19 cellular contexts compared by ENCODE assay signal in genomic region chr5:146906803-146907202, GRCh38. TPM values are rescaled to one million over a fixed set of nuclear protein-coding genes. Genes with fewer than 3 reads are reported as not detected.
DNase-seq lines count a peak whose midpoint lies in the region; ATAC-seq, FAIRE-seq and TF ChIP-seq lines count a peak whose summit lies in the region.
"Had no signal": no experiment of that assay in that cellular context is flagged by ENCODE, and none has a peak within 500 bp of the region (broad histone marks: within the 10 kb centered on the region; RNA-seq: fewer than 3 reads in every experiment).

No MANE protein-coding gene starts in this region.

- CTCF ChIA-PET in activated CD8-positive, alpha-beta T cell treated with anti-CD3 and anti-CD28 coated beads for 36 hours (lab: Charles Lee): interaction anchor here (1.2 to 1.3 kb wide), 2 partner anchors 16 to 357 kb away, joined by 3 to 4 read pairs; no protein-coding TSS in a partner anchor
- CTCF ChIA-PET in activated CD8-positive, alpha-beta T cell treated with anti-CD3 and anti-CD28 coated beads, Interleukin-2, amount 10 ng/mL, durations not matched to agents 7 days and 5 days (lab: Charles Lee): interaction anchor here (1.5 kb wide), 1 partner anchor 373 kb away, joined by 3 read pairs; no protein-coding TSS in a partner anchor
- CTCF ChIA-PET in HepG2 (lab: Yijun Ruan, JAX; ENCODE audit: low intra/inter-chr PET ratio, low total read pairs): no interaction called here

- H3K27me3 ChIP-seq in NT2/D1 (ENCODE audit: insufficient read depth, insufficient read length): no peaks in the 10 kb centered on the region
- H3K27me3 ChIP-seq in HepG2 (ENCODE audit: control insufficient read depth in 1 of 2, insufficient read depth in 2 of 2, low read length in 2 of 2): no peaks in the 10 kb centered on the region
- H3K27me3 ChIP-seq: ovary, upper lobe of left lung had no signal

- no peak overlapping the region for H2AFZ ChIP-seq in HepG2 (ENCODE audit: low read length)

- no peak for TF ChIP-seq RAD21 in HepG2 (CRISPR knock-in tag; IDR thresholded peaks at IDR 0.05)

- TF ChIP-seq POLR2A in HepG2 (IDR thresholded peaks at IDR 0.05; ENCODE audit: insufficient read depth in 1 of 2, low read depth in 2 of 2, low read length in 2 of 2): no peak

- H3K36me3 ChIP-seq in NT2/D1 (ENCODE audit: insufficient read depth, insufficient read length, low read length) (no peaks in the 10 kb centered on the region), HepG2 (replicated peaks in 1 of 2; ENCODE audit: control insufficient read depth in 1 of 2, insufficient read depth in 2 of 2, low read length in 2 of 2) (no peaks in the 10 kb centered on the region)
- H3K36me3 ChIP-seq: ovary, upper lobe of left lung had no signal

- H4K20me1 ChIP-seq in HepG2 (ENCODE audit: insufficient read depth, low read length): no peaks in the 10 kb centered on the region

- no peaks in the 10 kb centered on the region for H3K36me3 Mint-ChIP-seq in activated CD8-positive, alpha-beta T cell treated with anti-CD3 and anti-CD28 coated beads for 36 hours (ENCODE audit: low read depth)
- no peaks in the 10 kb centered on the region for H3K36me3 Mint-ChIP-seq in activated CD8-positive, alpha-beta T cell treated with anti-CD3 and anti-CD28 coated beads, Interleukin-2, amount 10 ng/mL, durations not matched to agents 7 days and 5 days (ENCODE audit: low read depth)
- H3K36me3 Mint-ChIP-seq: activated naive CD8-positive, alpha-beta T cell treated with anti-CD3 and anti-CD28 coated beads for 36 hours had no signal

- no peak for ATAC-seq in activated CD8-positive, alpha-beta T cell treated with anti-CD3 and anti-CD28 coated beads for 36 hours
- no peak for ATAC-seq in activated CD8-positive, alpha-beta T cell treated with anti-CD3 and anti-CD28 coated beads, Interleukin-2, amount 10 ng/mL, durations not matched to agents 7 days and 5 days
- ATAC-seq in GM19324 (IDR thresholded peaks at IDR 0.05; ENCODE audit: low FRiP score, unreplicated experiment): no peak
- no peak for ATAC-seq in HepG2
- ATAC-seq: esophagus mucosa had no signal

- no peak for FAIRE-seq in HepG2 (lab: Jason Lieb, UNC)
- FAIRE-seq: GM18507 had no signal

- in situ Hi-C loops in HepG2 (cut with HindIII; ENCODE audit: extremely low pct_ligation_motif_present, low pct_unique_long_range_greater_than_20kb): no loop called here

- 47% methylated on average over 5 of the region's 5 CpGs for WGBS in HepG2 (ENCODE audit: low lambda C conversion rate)

- BruUV-seq in HepG2 (replicated peaks; lab: Mats Ljungman, UMichigan): no TSS peak

- intact Hi-C loops in activated CD8-positive, alpha-beta T cell treated with anti-CD3 and anti-CD28 coated beads for 36 hours (cut with micrococcal nuclease): no loop called here
- intact Hi-C loops in HepG2 (cut with micrococcal nuclease; ENCODE audit: unreplicated experiment): no loop called here

- no peak overlapping the region for H3K4me2 ChIP-seq in HepG2 (ENCODE audit: low read depth, low read length)

- POLR2A ChIA-PET in activated CD8-positive, alpha-beta T cell treated with anti-CD3 and anti-CD28 coated beads for 36 hours (lab: Charles Lee): no interaction called here
- POLR2A ChIA-PET in activated CD8-positive, alpha-beta T cell treated with anti-CD3 and anti-CD28 coated beads, Interleukin-2, amount 10 ng/mL, durations not matched to agents 7 days and 5 days (lab: Charles Lee): no interaction called here
- POLR2A ChIA-PET in HepG2 (lab: Yijun Ruan, JAX): no interaction called here

- H3K27me3 Mint-ChIP-seq in activated CD8-positive, alpha-beta T cell treated with anti-CD3 and anti-CD28 coated beads for 36 hours: no peaks in the 10 kb centered on the region
- H3K27me3 Mint-ChIP-seq in activated CD8-positive, alpha-beta T cell treated with anti-CD3 and anti-CD28 coated beads, Interleukin-2, amount 10 ng/mL, durations not matched to agents 7 days and 5 days (ENCODE audit: low read depth): peaks cover 4% of the 10 kb centered on the region
- H3K27me3 Mint-ChIP-seq: activated naive CD8-positive, alpha-beta T cell treated with anti-CD3 and anti-CD28 coated beads for 36 hours had no signal

- DNase-seq in activated CD8-positive, alpha-beta T cell treated with anti-CD3 and anti-CD28 coated beads for 36 hours: peak; percentile 4
- DNase-seq in activated CD8-positive, alpha-beta T cell treated with anti-CD3 and anti-CD28 coated beads, Interleukin-2, amount 10 ng/mL, durations not matched to agents 7 days and 5 days: no peak
- DNase-seq in NT2/D1 (ENCODE audit: low read depth, low spot score) (peak; percentile 20), fibroblast of pulmonary artery (ENCODE audit: low read depth) (peak; percentile 39), RKO (ENCODE audit: low spot score) (no peak), NCI-H524 treated with DMSO at 0.1 percent for 48 hours (lab: John Stamatoyannopoulos, UW) (no peak), HepG2 (ENCODE audit: low spot score) (no peak)
- DNase-seq: activated naive CD8-positive, alpha-beta T cell treated with anti-CD3 and anti-CD28 coated beads for 36 hours; cerebellar nuclear complex; HFFc6; mesenchymal stem cell; NCI-H1417 treated with DMSO at 0.1 percent for 48 hours; NCI-H774; ovary; upper lobe of left lung had no signal

- H3K9me3 Mint-ChIP-seq in activated CD8-positive, alpha-beta T cell treated with anti-CD3 and anti-CD28 coated beads for 36 hours: no peaks in the 10 kb centered on the region
- H3K9me3 Mint-ChIP-seq in activated CD8-positive, alpha-beta T cell treated with anti-CD3 and anti-CD28 coated beads, Interleukin-2, amount 10 ng/mL, durations not matched to agents 7 days and 5 days (ENCODE audit: insufficient read depth): no peaks in the 10 kb centered on the region
- H3K9me3 Mint-ChIP-seq: activated naive CD8-positive, alpha-beta T cell treated with anti-CD3 and anti-CD28 coated beads for 36 hours had no signal

- TF ChIP-seq CTCF in activated CD8-positive, alpha-beta T cell treated with anti-CD3 and anti-CD28 coated beads for 36 hours (IDR thresholded peaks at IDR 0.05): no peak
- TF ChIP-seq CTCF in fibroblast of pulmonary artery (IDR thresholded peaks at IDR 0.05; ENCODE audit: low read length, missing control alignments) (peak; percentile 5), HepG2 (CRISPR knock-in tag; IDR thresholded peaks at IDR 0.05) (no peak)

- no peak for TF ChIP-seq EP300 in HepG2 (IDR thresholded peaks at IDR 0.05; ENCODE audit: low read depth in 2 of 2, low read length in 2 of 2)
- no peak for TF ChIP-seq EP300 in HepG2 (CRISPR knock-in tag; IDR thresholded peaks at IDR 0.05; ENCODE audit: borderline replicate concordance)

- H3K79me2 ChIP-seq in HepG2 (ENCODE audit: insufficient read depth, low read length): no peaks in the 10 kb centered on the region

- H3K9ac ChIP-seq in NT2/D1 (ENCODE audit: insufficient read length, low read depth) (no peak overlapping the region), HepG2 (ENCODE audit: insufficient read depth, low read depth, low read length) (no peak overlapping the region)

- no peak overlapping the region for H3K4me3 Mint-ChIP-seq in activated CD8-positive, alpha-beta T cell treated with anti-CD3 and anti-CD28 coated beads for 36 hours
- no peak overlapping the region for H3K4me3 Mint-ChIP-seq in activated CD8-positive, alpha-beta T cell treated with anti-CD3 and anti-CD28 coated beads, Interleukin-2, amount 10 ng/mL, durations not matched to agents 7 days and 5 days
- H3K4me3 Mint-ChIP-seq: activated naive CD8-positive, alpha-beta T cell treated with anti-CD3 and anti-CD28 coated beads for 36 hours; HFFc6 had no signal

- H3K9me3 ChIP-seq in NT2/D1 (ENCODE audit: insufficient read depth, low read length): no peaks in the 10 kb centered on the region
- no peaks in the 10 kb centered on the region for H3K9me3 ChIP-seq in HepG2 (ENCODE audit: low read length)
- H3K9me3 ChIP-seq: ovary, upper lobe of left lung had no signal

- no peak overlapping the region for H3K27ac ChIP-seq in HepG2 (ENCODE audit: extremely low read length, insufficient read depth, low read length)
- H3K27ac ChIP-seq: ovary, upper lobe of left lung had no signal

- no peaks in the 10 kb centered on the region for H3K4me1 ChIP-seq in NT2/D1 (ENCODE audit: insufficient read depth, insufficient read length)
- H3K4me1 ChIP-seq in HepG2 (ENCODE audit: insufficient read depth, low read length): no peaks in the 10 kb centered on the region
- H3K4me1 ChIP-seq: upper lobe of left lung had no signal

- H3K4me3 ChIP-seq in NT2/D1 (ENCODE audit: insufficient read length, low read depth) (no peak overlapping the region), fibroblast of pulmonary artery (replicated peaks; ENCODE audit: low read depth, low read length) (no peak overlapping the region), HepG2 (replicated peaks in 1 of 3; ENCODE audit: insufficient read depth in 1 of 3, low read depth in 2 of 3, low read length in 3 of 3) (no peak overlapping the region)
- H3K4me3 ChIP-seq: ovary, upper lobe of left lung had no signal

- H3K27ac Mint-ChIP-seq in activated CD8-positive, alpha-beta T cell treated with anti-CD3 and anti-CD28 coated beads for 36 hours: no peak overlapping the region
- H3K27ac Mint-ChIP-seq in activated CD8-positive, alpha-beta T cell treated with anti-CD3 and anti-CD28 coated beads, Interleukin-2, amount 10 ng/mL, durations not matched to agents 7 days and 5 days: no peak overlapping the region
- H3K27ac Mint-ChIP-seq: activated naive CD8-positive, alpha-beta T cell treated with anti-CD3 and anti-CD28 coated beads for 36 hours; HFFc6 had no signal

- peaks cover 2% of the 10 kb centered on the region for H3K4me1 Mint-ChIP-seq in activated CD8-positive, alpha-beta T cell treated with anti-CD3 and anti-CD28 coated beads for 36 hours (ENCODE audit: low read depth)
- no peaks in the 10 kb centered on the region for H3K4me1 Mint-ChIP-seq in activated CD8-positive, alpha-beta T cell treated with anti-CD3 and anti-CD28 coated beads, Interleukin-2, amount 10 ng/mL, durations not matched to agents 7 days and 5 days (ENCODE audit: low read depth)
- H3K4me1 Mint-ChIP-seq: activated naive CD8-positive, alpha-beta T cell treated with anti-CD3 and anti-CD28 coated beads for 36 hours had no signal

RNA-seq across cellular contexts. Expression of gene PPP2R2B, which starts 28.2 kb away (rescaled TPM):
- under 1 TPM; 0.56 to 0.65 TPM for total RNA-seq in activated CD8-positive, alpha-beta T cell treated with anti-CD3 and anti-CD28 coated beads for 36 hours
- 1 to 10 TPM; 2.0 to 3.0 TPM for total RNA-seq in activated CD8-positive, alpha-beta T cell treated with anti-CD3 and anti-CD28 coated beads, Interleukin-2, amount 10 ng/mL, durations not matched to agents 7 days and 5 days
- total RNA-seq in HepG2 (2016; rRNA removed; fragmentation: Illumina TruSeq; extraction: Trizol): not detected in 2 replicates
- not detected in 2 replicates for total RNA-seq in HepG2 (2016; cell fraction: cytosol; rRNA removed; fragmentation: Illumina TruSeq; extraction: Trizol; ENCODE audit: low read depth)
- not detected in 2 replicates for total RNA-seq in HepG2 (2016; cell fraction: insoluble cytoplasmic fraction; rRNA removed; fragmentation: Illumina TruSeq; extraction: Trizol)
- total RNA-seq in HepG2 (2016; cell fraction: membrane; rRNA removed; fragmentation: Illumina TruSeq; extraction: Trizol): not detected in 2 replicates
- total RNA-seq in HepG2 (2016; cell fraction: nucleus; rRNA removed; fragmentation: Illumina TruSeq; extraction: Trizol): not detected in 2 replicates
- polyA plus RNA-seq in HepG2 (2011; rRNA removed): not detected in 2 replicates
- polyA plus RNA-seq in HepG2 (2011; cell fraction: cytosol; rRNA removed): not detected in 2 replicates
- not detected in 2 replicates for polyA plus RNA-seq in HepG2 (2011; cell fraction: nucleus; rRNA removed)
- polyA plus RNA-seq in HepG2 (2012): not detected in 2 replicates
- polyA plus RNA-seq in HepG2 (2016; cell fraction: cytosol; fragmentation: Illumina TruSeq; extraction: Trizol; ENCODE audit: low read depth): not detected in 2 replicates
- not detected in 2 replicates for polyA plus RNA-seq in HepG2 (2016; cell fraction: insoluble cytoplasmic fraction; fragmentation: Illumina TruSeq; extraction: Trizol; ENCODE audit: low read depth)
- polyA plus RNA-seq in HepG2 (2016; cell fraction: membrane; fragmentation: Illumina TruSeq; extraction: Trizol; ENCODE audit: low read depth): not detected in 2 replicates
- polyA plus RNA-seq in HepG2 (2016; cell fraction: nucleus; fragmentation: Illumina TruSeq; extraction: Trizol; ENCODE audit: insufficient read depth, low read depth): not detected in 2 replicates
- not detected in 2 replicates for polyA minus RNA-seq in HepG2 (2011; rRNA and poly(A)+ RNA removed; ENCODE audit: low replicate concordance)
- not detected in 2 replicates for polyA minus RNA-seq in HepG2 (2011; cell fraction: cytosol; rRNA and poly(A)+ RNA removed)
- not detected in 2 replicates for polyA minus RNA-seq in HepG2 (2011; cell fraction: nucleus; rRNA and poly(A)+ RNA removed)
- total RNA-seq: G401, HFFc6 had no signal

Comparison
In these comparisons a context has a peak if more than half of its experiments do, and no peak if none do; other contexts are left out.
1. DNase-seq: peak in activated CD8-positive, alpha-beta T cell treated with anti-CD3 and anti-CD28 coated beads for 36 hours (single experiment), NT2/D1 (single experiment) and fibroblast of pulmonary artery (single experiment); none in activated CD8-positive, alpha-beta T cell treated with anti-CD3 and anti-CD28 coated beads, Interleukin-2, amount 10 ng/mL, durations not matched to agents 7 days and 5 days (single experiment), RKO (single experiment), NCI-H524 treated with DMSO at 0.1 percent for 48 hours (single experiment) and HepG2 (single experiment).